29 cellular contexts compared by ENCODE assay signal in the genomic region with DNA sequence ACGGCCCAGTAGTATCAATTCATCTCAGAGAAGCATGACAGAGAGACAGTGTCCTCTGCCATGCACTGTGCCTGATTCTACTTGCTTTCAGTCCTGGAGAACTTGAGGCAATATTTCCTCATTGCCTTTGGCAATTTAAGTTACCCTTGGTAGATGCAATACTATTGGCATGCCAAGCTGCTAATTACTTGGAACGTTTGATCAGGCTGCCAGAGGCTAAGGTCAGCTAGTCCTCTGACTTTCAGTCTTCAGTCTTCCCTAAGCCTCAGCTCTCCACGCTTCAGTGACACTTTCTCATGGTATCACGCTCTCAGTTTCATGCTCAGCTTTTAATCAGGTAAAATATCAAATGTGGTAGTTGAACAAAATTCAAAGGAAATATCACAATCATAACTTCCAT.
"Had no signal": no experiment of that assay in that cellular context is flagged by ENCODE, and none has a peak within 500 bp of the region (broad histone marks: within the 10 kb centered on the region; RNA-seq: fewer than 3 reads in every experiment).

No MANE protein-coding gene starts in this region.

- H3K36me3 Mint-ChIP-seq: stimulated activated memory B cell treated with anti-CD40 and anti-IgM and Interleukin-4, amounts not matched to agents 10 μg/mL and 1 μg/mL and 100 μg/mL, for 72 hours; T-cell had no signal

- ATAC-seq: activated CD4-positive, alpha-beta T cell treated with anti-CD3 and anti-CD28 coated beads for 36 hours; activated T-cell treated with anti-CD3 and anti-CD28 coated beads, Interleukin-2, amount 50 U/mL, for 4 hours; pancreas; right lobe of liver; SK-N-SH treated with all-trans-retinoic acid at 6 μM for 48 hours; stimulated activated memory B cell treated with anti-CD40 and anti-IgM and Interleukin-4, amounts not matched to agents 10 μg/mL and 1 μg/mL and 100 μg/mL, for 72 hours; T-cell had no signal

- DNase-seq: activated B cell treated with CpG ODN at 0.5 μM for 24 hours; activated CD4-positive, alpha-beta T cell treated with anti-CD3 and anti-CD28 coated beads for 36 hours; activated CD4-positive, alpha-beta T cell treated with anti-CD3 and anti-CD28 coated beads, Interleukin-2, amount 50 U/mL, for 48 hours; activated CD8-positive, alpha-beta memory T cell treated with anti-CD3 and anti-CD28 coated beads, Interleukin-2, amount 50 U/mL, for 48 hours; activated naive CD4-positive, alpha-beta T cell; activated T-cell treated with anti-CD3 and anti-CD28 coated beads, Interleukin-2, amount 50 U/mL, for 4 hours; amniotic stem cell; left ventricle myocardium inferior; midbrain; pancreas; right lobe of liver; stimulated activated CD4-positive, alpha-beta T cell treated with anti-CD3 and anti-CD28 coated beads, Interleukin-2, amount 100 ng/mL, for 24 hours; stomach; T-cell; T1000; transverse colon had no signal

- H3K4me3 Mint-ChIP-seq: activated B cell treated with CpG ODN at 0.5 μM for 24 hours; activated CD4-positive, alpha-beta T cell treated with anti-CD3 and anti-CD28 coated beads for 36 hours; activated naive CD8-positive, alpha-beta T cell; activated T-cell treated with anti-CD3 and anti-CD28 coated beads, Interleukin-2, amount 50 U/mL, for 4 hours; central memory CD8-positive, alpha-beta T cell; nephron; stimulated activated memory B cell treated with anti-CD40 and anti-IgM and Interleukin-4, amounts not matched to agents 10 μg/mL and 1 μg/mL and 100 μg/mL, for 72 hours; T-cell had no signal

- H3K27me3 Mint-ChIP-seq: activated CD4-positive, alpha-beta T cell treated with anti-CD3 and anti-CD28 coated beads for 36 hours; activated naive CD8-positive, alpha-beta T cell; central memory CD8-positive, alpha-beta T cell; stimulated activated memory B cell treated with anti-CD40 and anti-IgM and Interleukin-4, amounts not matched to agents 10 μg/mL and 1 μg/mL and 100 μg/mL, for 72 hours; T-cell had no signal

- H3K9me3 ChIP-seq: breast epithelium, left ventricle myocardium inferior, pancreas, right lobe of liver, stomach, suprapubic skin, transverse colon had no signal

- H3K4me1 Mint-ChIP-seq: activated B cell treated with CpG ODN at 0.5 μM for 24 hours; activated CD4-positive, alpha-beta T cell treated with anti-CD3 and anti-CD28 coated beads for 36 hours; central memory CD8-positive, alpha-beta T cell; stimulated activated memory B cell treated with anti-CD40 and anti-IgM and Interleukin-4, amounts not matched to agents 10 μg/mL and 1 μg/mL and 100 μg/mL, for 72 hours; T-cell had no signal

- H3K36me3 ChIP-seq: breast epithelium, left ventricle myocardium inferior, pancreas, right lobe of liver, stomach, suprapubic skin, transverse colon had no signal

- H3K9me3 Mint-ChIP-seq: activated T-cell treated with anti-CD3 and anti-CD28 coated beads, Interleukin-2, amount 50 U/mL, for 4 hours; activated T-helper 2 cell treated with anti-CD3 and anti-CD28 coated beads, Interferon-gamma antibody, Interleukin-2, Interleukin-4, amounts not matched to agents 10 μg/mL and 5 μg/mL and 100 μg/mL, durations not matched to agents 14 hours and 24 hours and 36 hours; central memory CD8-positive, alpha-beta T cell; nephron; stimulated activated memory B cell treated with anti-CD40 and anti-IgM and Interleukin-4, amounts not matched to agents 10 μg/mL and 1 μg/mL and 100 μg/mL, for 72 hours; T-cell had no signal

- H3K27ac ChIP-seq: breast epithelium, left ventricle myocardium inferior, pancreas, right lobe of liver, skin epidermis, stomach, suprapubic skin had no signal

- H3K27ac Mint-ChIP-seq: activated B cell treated with CpG ODN at 0.5 μM for 24 hours; activated CD4-positive, alpha-beta T cell treated with anti-CD3 and anti-CD28 coated beads for 36 hours; activated naive CD8-positive, alpha-beta T cell; activated T-helper 2 cell treated with anti-CD3 and anti-CD28 coated beads, Interferon-gamma antibody, Interleukin-2, Interleukin-4, amounts not matched to agents 10 μg/mL and 5 μg/mL and 100 μg/mL, durations not matched to agents 14 hours and 24 hours and 36 hours; nephron; stimulated activated memory B cell treated with anti-CD40 and anti-IgM and Interleukin-4, amounts not matched to agents 10 μg/mL and 1 μg/mL and 100 μg/mL, for 72 hours; T-cell had no signal

- H3K4me3 ChIP-seq: breast epithelium, left ventricle myocardium inferior, pancreas, right lobe of liver, skin epidermis, stomach, suprapubic skin, transverse colon had no signal

- H3K4me1 ChIP-seq: breast epithelium, left ventricle myocardium inferior, pancreas, right lobe of liver, stomach, suprapubic skin had no signal

- FAIRE-seq: colon, frontal cortex, keratinocyte, pancreas, urothelium cell line had no signal

- H3K27me3 ChIP-seq: breast epithelium, pancreas, right lobe of liver, stomach, suprapubic skin, transverse colon had no signal
